ENCODE assay signal across 1 cellular context in genomic region chr22:40818747-40819662, GRCh38.
TF ChIP-seq lines count a peak whose summit lies in the region.

Gene SLC25A17 (minus strand): TSS chr22:40819346. CDS start chr22:40819248, 98 bp downstream.

TF ChIP-seq in GM12878, 131 proteins besides CTCF, POLR2A, EP300 and RAD21 (continued from another document and continues in another):
- TF ChIP-seq, protein P1, sequence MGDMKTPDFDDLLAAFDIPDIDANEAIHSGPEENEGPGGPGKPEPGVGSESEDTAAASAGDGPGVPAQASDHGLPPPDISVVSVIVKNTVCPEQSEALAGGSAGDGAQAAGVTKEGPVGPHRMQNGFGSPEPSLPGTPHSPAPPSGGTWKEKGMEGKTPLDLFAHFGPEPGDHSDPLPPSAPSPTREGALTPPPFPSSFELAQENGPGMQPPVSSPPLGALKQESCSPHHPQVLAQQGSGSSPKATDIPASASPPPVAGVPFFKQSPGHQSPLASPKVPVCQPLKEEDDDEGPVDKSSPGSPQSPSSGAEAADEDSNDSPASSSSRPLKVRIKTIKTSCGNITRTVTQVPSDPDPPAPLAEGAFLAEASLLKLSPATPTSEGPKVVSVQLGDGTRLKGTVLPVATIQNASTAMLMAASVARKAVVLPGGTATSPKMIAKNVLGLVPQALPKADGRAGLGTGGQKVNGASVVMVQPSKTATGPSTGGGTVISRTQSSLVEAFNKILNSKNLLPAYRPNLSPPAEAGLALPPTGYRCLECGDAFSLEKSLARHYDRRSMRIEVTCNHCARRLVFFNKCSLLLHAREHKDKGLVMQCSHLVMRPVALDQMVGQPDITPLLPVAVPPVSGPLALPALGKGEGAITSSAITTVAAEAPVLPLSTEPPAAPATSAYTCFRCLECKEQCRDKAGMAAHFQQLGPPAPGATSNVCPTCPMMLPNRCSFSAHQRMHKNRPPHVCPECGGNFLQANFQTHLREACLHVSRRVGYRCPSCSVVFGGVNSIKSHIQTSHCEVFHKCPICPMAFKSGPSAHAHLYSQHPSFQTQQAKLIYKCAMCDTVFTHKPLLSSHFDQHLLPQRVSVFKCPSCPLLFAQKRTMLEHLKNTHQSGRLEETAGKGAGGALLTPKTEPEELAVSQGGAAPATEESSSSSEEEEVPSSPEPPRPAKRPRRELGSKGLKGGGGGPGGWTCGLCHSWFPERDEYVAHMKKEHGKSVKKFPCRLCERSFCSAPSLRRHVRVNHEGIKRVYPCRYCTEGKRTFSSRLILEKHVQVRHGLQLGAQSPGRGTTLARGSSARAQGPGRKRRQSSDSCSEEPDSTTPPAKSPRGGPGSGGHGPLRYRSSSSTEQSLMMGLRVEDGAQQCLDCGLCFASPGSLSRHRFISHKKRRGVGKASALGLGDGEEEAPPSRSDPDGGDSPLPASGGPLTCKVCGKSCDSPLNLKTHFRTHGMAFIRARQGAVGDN (IDR thresholded peaks at IDR 0.05), result no peak
- TF ChIP-seq ZBED1 (IDR thresholded peaks at IDR 0.05; ENCODE audit: borderline replicate concordance) (no peak), ESRRA (IDR thresholded peaks at IDR 0.05; ENCODE audit: low read length) (peak; percentile 67; the same call in 1 of the 2 replicates), CHD2 (IDR thresholded peaks at IDR 0.05; ENCODE audit: borderline replicate concordance, low read depth, low read length) (peak; percentile 41; the same call in 1 of the 2 replicates), HSF1 (IDR thresholded peaks at IDR 0.05; ENCODE audit: low read depth, low read length) (no peak), JUND (IDR thresholded peaks at IDR 0.05; ENCODE audit: low read depth, low read length) (no peak), RUNX3 (IDR thresholded peaks at IDR 0.05; ENCODE audit: low read length) (no peak), SRF (IDR thresholded peaks at IDR 0.05; ENCODE audit: low read depth in 2 of 2, low read length in 2 of 2) (no peak), YY1 (IDR thresholded peaks at IDR 0.05; ENCODE audit: low read depth, low read length) (peak; percentile 28; the same call in 1 of the 2 replicates), HDAC2 (IDR thresholded peaks at IDR 0.05) (no peak), ATF7 (IDR thresholded peaks at IDR 0.05; ENCODE audit: low read depth) (no peak), NFXL1 (IDR thresholded peaks at IDR 0.05; ENCODE audit: borderline replicate concordance) (no peak), PKNOX1 (IDR thresholded peaks at IDR 0.05) (no peak), E4F1 (IDR thresholded peaks at IDR 0.05; ENCODE audit: borderline replicate concordance, partially characterized antibody) (no peak), NR2F1 (conservative IDR thresholded peaks at IDR 0.05) (0 out of 2 replicates have a peak, but pooled peaks have one; percentile 46), ZNF24 (IDR thresholded peaks at IDR 0.05) (no peak), RELA (IDR thresholded peaks at IDR 0.05; ENCODE audit: borderline replicate concordance, partially characterized antibody) (no peak), MAX (IDR thresholded peaks at IDR 0.05; ENCODE audit: low read depth, low read length) (peak; percentile 42; the same call in 1 of the 2 replicates), MXI1 (IDR thresholded peaks at IDR 0.05; ENCODE audit: low read depth, low read length) (peak; percentile 81; the same call in 1 of the 2 replicates), SUPT20H (IDR thresholded peaks at IDR 0.05; ENCODE audit: borderline replicate concordance, control insufficient read depth, low read depth, low read length) (no peak), FOXK2 (IDR thresholded peaks at IDR 0.05) (no peak), SMAD5 (IDR thresholded peaks at IDR 0.05; ENCODE audit: low read depth) (no peak; the same call in 1 of the 2 replicates), GATAD2B (conservative IDR thresholded peaks at IDR 0.05; ENCODE audit: low read depth) (no peak), CBX3 (IDR thresholded peaks at IDR 0.05; ENCODE audit: borderline replicate concordance, low read depth) (no peak), BCL3 (IDR thresholded peaks at IDR 0.05; ENCODE audit: borderline replicate concordance, insufficient read depth, low read depth, low read length, poor library complexity, severe bottlenecking) (no peak)
- TF ChIP-seq, protein P2, sequence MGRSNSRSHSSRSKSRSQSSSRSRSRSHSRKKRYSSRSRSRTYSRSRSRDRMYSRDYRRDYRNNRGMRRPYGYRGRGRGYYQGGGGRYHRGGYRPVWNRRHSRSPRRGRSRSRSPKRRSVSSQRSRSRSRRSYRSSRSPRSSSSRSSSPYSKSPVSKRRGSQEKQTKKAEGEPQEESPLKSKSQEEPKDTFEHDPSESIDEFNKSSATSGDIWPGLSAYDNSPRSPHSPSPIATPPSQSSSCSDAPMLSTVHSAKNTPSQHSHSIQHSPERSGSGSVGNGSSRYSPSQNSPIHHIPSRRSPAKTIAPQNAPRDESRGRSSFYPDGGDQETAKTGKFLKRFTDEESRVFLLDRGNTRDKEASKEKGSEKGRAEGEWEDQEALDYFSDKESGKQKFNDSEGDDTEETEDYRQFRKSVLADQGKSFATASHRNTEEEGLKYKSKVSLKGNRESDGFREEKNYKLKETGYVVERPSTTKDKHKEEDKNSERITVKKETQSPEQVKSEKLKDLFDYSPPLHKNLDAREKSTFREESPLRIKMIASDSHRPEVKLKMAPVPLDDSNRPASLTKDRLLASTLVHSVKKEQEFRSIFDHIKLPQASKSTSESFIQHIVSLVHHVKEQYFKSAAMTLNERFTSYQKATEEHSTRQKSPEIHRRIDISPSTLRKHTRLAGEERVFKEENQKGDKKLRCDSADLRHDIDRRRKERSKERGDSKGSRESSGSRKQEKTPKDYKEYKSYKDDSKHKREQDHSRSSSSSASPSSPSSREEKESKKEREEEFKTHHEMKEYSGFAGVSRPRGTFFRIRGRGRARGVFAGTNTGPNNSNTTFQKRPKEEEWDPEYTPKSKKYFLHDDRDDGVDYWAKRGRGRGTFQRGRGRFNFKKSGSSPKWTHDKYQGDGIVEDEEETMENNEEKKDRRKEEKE (IDR thresholded peaks at IDR 0.05), result no peak
- TF ChIP-seq, protein P3, sequence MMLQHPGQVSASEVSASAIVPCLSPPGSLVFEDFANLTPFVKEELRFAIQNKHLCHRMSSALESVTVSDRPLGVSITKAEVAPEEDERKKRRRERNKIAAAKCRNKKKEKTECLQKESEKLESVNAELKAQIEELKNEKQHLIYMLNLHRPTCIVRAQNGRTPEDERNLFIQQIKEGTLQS (IDR thresholded peaks at IDR 0.05; ENCODE audit: borderline replicate concordance, extremely low read depth, low read depth, low read length), result no peak
- TF ChIP-seq, protein P4, sequence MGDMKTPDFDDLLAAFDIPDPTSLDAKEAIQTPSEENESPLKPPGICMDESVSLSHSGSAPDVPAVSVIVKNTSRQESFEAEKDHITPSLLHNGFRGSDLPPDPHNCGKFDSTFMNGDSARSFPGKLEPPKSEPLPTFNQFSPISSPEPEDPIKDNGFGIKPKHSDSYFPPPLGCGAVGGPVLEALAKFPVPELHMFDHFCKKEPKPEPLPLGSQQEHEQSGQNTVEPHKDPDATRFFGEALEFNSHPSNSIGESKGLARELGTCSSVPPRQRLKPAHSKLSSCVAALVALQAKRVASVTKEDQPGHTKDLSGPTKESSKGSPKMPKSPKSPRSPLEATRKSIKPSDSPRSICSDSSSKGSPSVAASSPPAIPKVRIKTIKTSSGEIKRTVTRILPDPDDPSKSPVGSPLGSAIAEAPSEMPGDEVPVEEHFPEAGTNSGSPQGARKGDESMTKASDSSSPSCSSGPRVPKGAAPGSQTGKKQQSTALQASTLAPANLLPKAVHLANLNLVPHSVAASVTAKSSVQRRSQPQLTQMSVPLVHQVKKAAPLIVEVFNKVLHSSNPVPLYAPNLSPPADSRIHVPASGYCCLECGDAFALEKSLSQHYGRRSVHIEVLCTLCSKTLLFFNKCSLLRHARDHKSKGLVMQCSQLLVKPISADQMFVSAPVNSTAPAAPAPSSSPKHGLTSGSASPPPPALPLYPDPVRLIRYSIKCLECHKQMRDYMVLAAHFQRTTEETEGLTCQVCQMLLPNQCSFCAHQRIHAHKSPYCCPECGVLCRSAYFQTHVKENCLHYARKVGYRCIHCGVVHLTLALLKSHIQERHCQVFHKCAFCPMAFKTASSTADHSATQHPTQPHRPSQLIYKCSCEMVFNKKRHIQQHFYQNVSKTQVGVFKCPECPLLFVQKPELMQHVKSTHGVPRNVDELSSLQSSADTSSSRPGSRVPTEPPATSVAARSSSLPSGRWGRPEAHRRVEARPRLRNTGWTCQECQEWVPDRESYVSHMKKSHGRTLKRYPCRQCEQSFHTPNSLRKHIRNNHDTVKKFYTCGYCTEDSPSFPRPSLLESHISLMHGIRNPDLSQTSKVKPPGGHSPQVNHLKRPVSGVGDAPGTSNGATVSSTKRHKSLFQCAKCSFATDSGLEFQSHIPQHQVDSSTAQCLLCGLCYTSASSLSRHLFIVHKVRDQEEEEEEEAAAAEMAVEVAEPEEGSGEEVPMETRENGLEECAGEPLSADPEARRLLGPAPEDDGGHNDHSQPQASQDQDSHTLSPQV (IDR thresholded peaks at IDR 0.05), result no peak
- TF ChIP-seq, protein P5, sequence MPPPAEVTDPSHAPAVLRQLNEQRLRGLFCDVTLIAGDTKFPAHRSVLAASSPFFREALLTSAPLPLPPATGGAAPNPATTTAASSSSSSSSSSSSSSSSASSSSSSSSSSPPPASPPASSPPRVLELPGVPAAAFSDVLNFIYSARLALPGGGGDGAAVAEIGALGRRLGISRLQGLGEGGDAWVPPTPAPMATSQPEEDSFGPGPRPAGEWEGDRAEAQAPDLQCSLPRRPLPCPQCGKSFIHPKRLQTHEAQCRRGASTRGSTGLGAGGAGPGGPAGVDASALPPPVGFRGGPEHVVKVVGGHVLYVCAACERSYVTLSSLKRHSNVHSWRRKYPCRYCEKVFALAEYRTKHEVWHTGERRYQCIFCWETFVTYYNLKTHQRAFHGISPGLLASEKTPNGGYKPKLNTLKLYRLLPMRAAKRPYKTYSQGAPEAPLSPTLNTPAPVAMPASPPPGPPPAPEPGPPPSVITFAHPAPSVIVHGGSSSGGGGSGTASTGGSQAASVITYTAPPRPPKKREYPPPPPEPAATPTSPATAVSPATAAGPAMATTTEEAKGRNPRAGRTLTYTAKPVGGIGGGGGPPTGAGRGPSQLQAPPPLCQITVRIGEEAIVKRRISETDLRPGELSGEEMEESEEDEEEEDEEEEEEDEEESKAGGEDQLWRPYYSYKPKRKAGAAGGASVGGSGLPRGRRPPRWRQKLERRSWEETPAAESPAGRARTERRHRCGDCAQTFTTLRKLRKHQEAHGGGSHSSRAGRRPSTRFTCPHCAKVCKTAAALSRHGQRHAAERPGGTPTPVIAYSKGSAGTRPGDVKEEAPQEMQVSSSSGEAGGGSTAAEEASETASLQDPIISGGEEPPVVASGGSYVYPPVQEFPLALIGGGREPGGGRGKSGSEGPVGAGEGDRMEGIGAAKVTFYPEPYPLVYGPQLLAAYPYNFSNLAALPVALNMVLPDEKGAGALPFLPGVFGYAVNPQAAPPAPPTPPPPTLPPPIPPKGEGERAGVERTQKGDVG (CRISPR knock-in tag; IDR thresholded peaks at IDR 0.05), result no peak
